20 cellular contexts compared by ENCODE assay signal in the genomic region with DNA sequence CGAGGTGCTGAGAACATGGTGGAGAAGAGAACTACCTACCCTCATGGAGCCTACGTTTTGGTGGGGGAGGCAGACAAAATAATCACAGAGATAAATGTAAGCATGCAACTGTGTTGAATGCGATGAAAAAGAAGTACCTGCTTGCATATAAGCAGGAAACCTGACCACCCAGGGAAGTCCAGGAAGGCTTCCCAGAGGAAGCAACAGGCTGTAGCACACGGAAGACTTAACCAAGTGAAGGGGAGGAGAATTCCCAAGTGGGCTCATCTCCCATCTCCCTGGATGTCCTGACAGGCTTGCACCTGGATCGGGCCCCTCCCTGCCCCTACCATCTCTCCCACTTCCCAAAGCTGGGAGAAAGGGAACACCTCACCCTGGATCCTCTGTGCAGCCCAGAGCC. TPM values are rescaled to one million over a fixed set of nuclear protein-coding genes. Genes with fewer than 3 reads are reported as not detected.
DNase-seq lines count a peak whose midpoint lies in the region; ATAC-seq, FAIRE-seq and TF ChIP-seq lines count a peak whose summit lies in the region.
"Had no signal": no experiment of that assay in that cellular context is flagged by ENCODE, and none has a peak within 500 bp of the region (broad histone marks: within the 10 kb centered on the region; RNA-seq: fewer than 3 reads in every experiment).

No MANE protein-coding gene starts in this region.

- H3K9me3 ChIP-seq in A549, result no peaks in the 10 kb centered on the region
- H3K9me3 ChIP-seq in CD8-positive, alpha-beta memory T cell (ENCODE audit: low read length), result no peaks in the 10 kb centered on the region
- H3K9me3 ChIP-seq in BE2C, result no peaks in the 10 kb centered on the region
- H3K9me3 ChIP-seq: upper lobe of left lung had no signal

- peaks cover 0 to 10% of the 10 kb centered on the region in 2 donors for H3K27me3 Mint-ChIP-seq in CD8-positive, alpha-beta memory T cell
- peaks cover 3% of the 10 kb centered on the region for H3K27me3 Mint-ChIP-seq in activated T-helper 1 cell treated with anti-CD3 and anti-CD28 coated beads, Interleukin-12 subunit alpha, Interleukin-12 subunit beta, Interleukin-2, Interleukin-4 antibody, amounts not matched to agents 30 ng/mL and 10 ng/mL and 1 ng/mL, durations not matched to agents 14 hours and 24 hours and 36 hours (ENCODE audit: insufficient read depth)
- H3K27me3 Mint-ChIP-seq in mesothelial cell of epicardium (ENCODE audit: low read depth), result no peaks in the 10 kb centered on the region

- intact Hi-C loops in activated T-helper 1 cell treated with anti-CD3 and anti-CD28 coated beads, Interleukin-12 subunit alpha, Interleukin-12 subunit beta, Interleukin-2, Interleukin-4 antibody, amounts not matched to agents 30 ng/mL and 10 ng/mL and 1 ng/mL, durations not matched to agents 14 hours and 24 hours and 36 hours (cut with micrococcal nuclease), result no loop called here

- H3K4me3 ChIP-seq in A549 (no peak overlapping the region), BE2C (ENCODE audit: low read depth, low read length) (no peak overlapping the region)
- no peak overlapping the region for H3K4me3 ChIP-seq in CD8-positive, alpha-beta memory T cell (ENCODE audit: low read length)
- H3K4me3 ChIP-seq: upper lobe of left lung had no signal

- no peak for TF ChIP-seq RAD21 in A549 (conservative IDR thresholded peaks at IDR 0.05 in 1 of 2, IDR thresholded peaks at IDR 0.05 in 1 of 2)

- no peak for TF ChIP-seq POLR2A in A549 (IDR thresholded peaks at IDR 0.05; ENCODE audit: low read length)

- WGBS in A549 (ENCODE audit: missing lambda C conversion rate), result 88% methylated on average over 5 of the region's 5 CpGs

- H3K27ac Mint-ChIP-seq in CD8-positive, alpha-beta memory T cell, result no peak overlapping the region
- H3K27ac Mint-ChIP-seq in activated T-helper 1 cell treated with anti-CD3 and anti-CD28 coated beads, Interleukin-12 subunit alpha, Interleukin-12 subunit beta, Interleukin-2, Interleukin-4 antibody, amounts not matched to agents 30 ng/mL and 10 ng/mL and 1 ng/mL, durations not matched to agents 14 hours and 24 hours and 36 hours, result no peak overlapping the region
- H3K27ac Mint-ChIP-seq in mesothelial cell of epicardium, result no peak overlapping the region
- H3K27ac Mint-ChIP-seq: CD8-positive, alpha-beta T cell; memory B cell had no signal

- CTCF ChIA-PET in A549 (lab: Yijun Ruan, JAX), result interaction anchor here (2.1 to 36.3 kb wide), 9 partner anchors 5 to 179 kb away, joined by 10 to 1860 read pairs (median 83); partner anchors contain the start of genes CDK5RAP3, LRRC46, MRPL10 and SP2
- CTCF ChIA-PET in CD8-positive, alpha-beta memory T cell (lab: Charles Lee), result interaction anchor here (1.7 kb wide), 1 partner anchor 131 kb away, joined by 4 read pairs; no protein-coding TSS in a partner anchor

- peaks cover 22% of the 10 kb centered on the region for H3K4me1 ChIP-seq in A549
- peaks cover 50% of the 10 kb centered on the region for H3K4me1 ChIP-seq in CD8-positive, alpha-beta memory T cell (ENCODE audit: insufficient read depth, low read length)
- no peaks in the 10 kb centered on the region; the same call in 1 of the 2 replicates for H3K4me1 ChIP-seq in BE2C

- TF ChIP-seq CTCF in A549 (IDR thresholded peaks at IDR 0.05), result no peak
- no peak for TF ChIP-seq CTCF in mesothelial cell of epicardium (IDR thresholded peaks at IDR 0.05; ENCODE audit: unreplicated experiment)
- no peak for TF ChIP-seq CTCF in BE2C (IDR thresholded peaks at IDR 0.05; ENCODE audit: low read depth, low read length)

- H3K27me3 ChIP-seq in CD8-positive, alpha-beta memory T cell (ENCODE audit: insufficient read depth, low read length, poor library complexity, severe bottlenecking), result no peaks in the 10 kb centered on the region
- no peaks in the 10 kb centered on the region; the same call in 1 of the 2 replicates for H3K27me3 ChIP-seq in BE2C
- H3K27me3 ChIP-seq: upper lobe of left lung had no signal

- no peak for FAIRE-seq in A549 (lab: Jason Lieb, UNC)

- no peak overlapping the region for H3K27ac ChIP-seq in A549
- no peak overlapping the region for H3K27ac ChIP-seq in CD8-positive, alpha-beta memory T cell (ENCODE audit: low read depth, low read length)
- H3K27ac ChIP-seq: VCaP had no signal

- ATAC-seq in A549, result no peak
- ATAC-seq: CD8-positive, alpha-beta T cell; left cardiac atrium had no signal

- no peaks in the 10 kb centered on the region for H3K36me3 ChIP-seq in CD8-positive, alpha-beta memory T cell (ENCODE audit: insufficient read depth, low read length)
- no peaks in the 10 kb centered on the region for H3K36me3 ChIP-seq in BE2C

- peaks cover 0 to 32% (median 2%) of the 10 kb centered on the region in 3 donors for H3K36me3 Mint-ChIP-seq in CD8-positive, alpha-beta memory T cell
- peaks cover 8% of the 10 kb centered on the region for H3K36me3 Mint-ChIP-seq in activated T-helper 1 cell treated with anti-CD3 and anti-CD28 coated beads, Interleukin-12 subunit alpha, Interleukin-12 subunit beta, Interleukin-2, Interleukin-4 antibody, amounts not matched to agents 30 ng/mL and 10 ng/mL and 1 ng/mL, durations not matched to agents 14 hours and 24 hours and 36 hours (ENCODE audit: low read depth)
- peaks cover 8% of the 10 kb centered on the region for H3K36me3 Mint-ChIP-seq in mesothelial cell of epicardium
- H3K36me3 Mint-ChIP-seq: naive B cell had no signal

- no peak for TF ChIP-seq EP300 in A549 (IDR thresholded peaks at IDR 0.05)

- POLR2A ChIA-PET in A549 (lab: Yijun Ruan, JAX), result interaction anchor here (2.6 kb wide), 1 partner anchor 56 kb away, joined by 20 read pairs; the partner anchor contains the start of gene SP2
- POLR2A ChIA-PET in CD8-positive, alpha-beta memory T cell (lab: Charles Lee), result interaction anchor here (2.6 kb wide), 1 partner anchor 8 kb away, joined by 11 read pairs; the partner anchor contains the start of genes LRRC46 and MRPL10

- no peaks in the 10 kb centered on the region for H3K9me3 Mint-ChIP-seq in CD8-positive, alpha-beta memory T cell
- no peaks in the 10 kb centered on the region for H3K9me3 Mint-ChIP-seq in activated T-helper 1 cell treated with anti-CD3 and anti-CD28 coated beads, Interleukin-12 subunit alpha, Interleukin-12 subunit beta, Interleukin-2, Interleukin-4 antibody, amounts not matched to agents 30 ng/mL and 10 ng/mL and 1 ng/mL, durations not matched to agents 14 hours and 24 hours and 36 hours
- H3K9me3 Mint-ChIP-seq in mesothelial cell of epicardium, result no peaks in the 10 kb centered on the region
- H3K9me3 Mint-ChIP-seq: CD8-positive, alpha-beta T cell; memory B cell; naive B cell had no signal

- peak overlapping the region in 5 of 7 donors; percentile 22 to 91 (median 54) for H3K4me3 Mint-ChIP-seq in CD8-positive, alpha-beta memory T cell
- peak overlapping the region; percentile 50 for H3K4me3 Mint-ChIP-seq in activated T-helper 1 cell treated with anti-CD3 and anti-CD28 coated beads, Interleukin-12 subunit alpha, Interleukin-12 subunit beta, Interleukin-2, Interleukin-4 antibody, amounts not matched to agents 30 ng/mL and 10 ng/mL and 1 ng/mL, durations not matched to agents 14 hours and 24 hours and 36 hours
- peak overlapping the region; percentile 98 for H3K4me3 Mint-ChIP-seq in mesothelial cell of epicardium

- peaks cover 35 to 51% (median 44%) of the 10 kb centered on the region in 3 donors for H3K4me1 Mint-ChIP-seq in CD8-positive, alpha-beta memory T cell
- peaks cover 39% of the 10 kb centered on the region for H3K4me1 Mint-ChIP-seq in activated T-helper 1 cell treated with anti-CD3 and anti-CD28 coated beads, Interleukin-12 subunit alpha, Interleukin-12 subunit beta, Interleukin-2, Interleukin-4 antibody, amounts not matched to agents 30 ng/mL and 10 ng/mL and 1 ng/mL, durations not matched to agents 14 hours and 24 hours and 36 hours (ENCODE audit: low read depth)
- peaks cover 37% of the 10 kb centered on the region for H3K4me1 Mint-ChIP-seq in mesothelial cell of epicardium

- H3K4me2 ChIP-seq in A549, result no peak overlapping the region

- DNase-seq in A549 (ENCODE audit: low read depth in 1 of 2, low spot score in 1 of 2), result no peak
- no peak for DNase-seq in CD8-positive, alpha-beta memory T cell
- DNase-seq in activated T-helper 1 cell treated with anti-CD3 and anti-CD28 coated beads, Interleukin-12 subunit alpha, Interleukin-12 subunit beta, Interleukin-2, Interleukin-4 antibody, amounts not matched to agents 30 ng/mL and 10 ng/mL and 1 ng/mL, durations not matched to agents 14 hours and 24 hours and 36 hours (ENCODE audit: low spot score), result no peak
- DNase-seq in mesothelial cell of epicardium (ENCODE audit: low spot score in 2 of 2, unreplicated experiment in 2 of 2), result no peak
- no peak for DNase-seq in effector CD8-positive, alpha-beta T cell (lab: John Stamatoyannopoulos, UW)
- no peak for DNase-seq in NCI-H82 treated with DMSO at 0.1 percent for 48 hours (lab: John Stamatoyannopoulos, UW; ENCODE audit: unreplicated experiment)
- DNase-seq in BE2C, result no peak
- DNase-seq: activated naive CD4-positive, alpha-beta T cell; CD8-positive, alpha-beta T cell; central memory CD4-positive, alpha-beta T cell; head of caudate nucleus; left cardiac atrium; naive B cell; NCI-H2081; Right ventricle myocardium superior; stimulated activated CD8-positive, alpha-beta memory T cell treated with anti-CD3 and anti-CD28 coated beads, Interleukin-4, amount 100 ng/mL, for 48 hours had no signal

RNA-seq across cellular contexts. Expression of gene SCRN2, which starts 2.0 kb away (rescaled TPM):
- polyA plus RNA-seq in A549 (2011; rRNA removed) (20.7 and 25.8 TPM in 2 replicates), A549 (2017; fragmentation: RNase III; extraction: RNeasy Plus Mini Kit Qiagen cat#74134 plus additional on column Dnase treatment) (37.3 to 47.7 TPM (median 43.7 TPM) in 3 replicates)
- 52.9 and 61.8 TPM in 2 replicates for polyA plus RNA-seq in A549 (2012; cell fraction: cytosol; rRNA removed)
- polyA plus RNA-seq in A549 (2012; cell fraction: nucleus; rRNA removed), result 177 and 179 TPM in 2 replicates
- polyA minus RNA-seq in A549 (2011; rRNA and poly(A)+ RNA removed), result 20.0 and 22.6 TPM in 2 replicates
- 10 to 100 TPM; 17.3 to 18.0 TPM for total RNA-seq in CD8-positive, alpha-beta memory T cell
- 17.2 TPM for polyA plus RNA-seq in CD8-positive, alpha-beta memory T cell
- total RNA-seq in activated T-helper 1 cell treated with anti-CD3 and anti-CD28 coated beads, Interleukin-12 subunit alpha, Interleukin-12 subunit beta, Interleukin-2, Interleukin-4 antibody, amounts not matched to agents 30 ng/mL and 10 ng/mL and 1 ng/mL, durations not matched to agents 14 hours and 24 hours and 36 hours, result 24.5 and 26.3 TPM in 2 replicates
- 49.7 to 50.7 TPM (median 50.7 TPM) in 3 replicates for total RNA-seq in mesothelial cell of epicardium
- 41.0 TPM for polyA plus RNA-seq in BE2C (2012; ENCODE audit: insufficient read depth, insufficient read length, low read depth)

RNA-seq across cellular contexts. Expression of gene LRRC46, which starts 7.6 kb away (rescaled TPM):
- polyA plus RNA-seq in A549 (2011; rRNA removed) (1.7 and 2.7 TPM in 2 replicates), A549 (2017; fragmentation: RNase III; extraction: RNeasy Plus Mini Kit Qiagen cat#74134 plus additional on column Dnase treatment) (2.3 to 3.0 TPM (median 2.5 TPM) in 3 replicates)
- 1.7 TPM in 2 replicates for polyA plus RNA-seq in A549 (2012; cell fraction: cytosol; rRNA removed)
- 3.8 and 5.1 TPM in 2 replicates for polyA plus RNA-seq in A549 (2012; cell fraction: nucleus; rRNA removed)
- polyA minus RNA-seq in A549 (2011; rRNA and poly(A)+ RNA removed), result 1.4 and 1.7 TPM in 2 replicates
- under 1 TPM; 0.49 to 0.83 TPM for total RNA-seq in CD8-positive, alpha-beta memory T cell
- 0.28 TPM for polyA plus RNA-seq in CD8-positive, alpha-beta memory T cell
- total RNA-seq in activated T-helper 1 cell treated with anti-CD3 and anti-CD28 coated beads, Interleukin-12 subunit alpha, Interleukin-12 subunit beta, Interleukin-2, Interleukin-4 antibody, amounts not matched to agents 30 ng/mL and 10 ng/mL and 1 ng/mL, durations not matched to agents 14 hours and 24 hours and 36 hours, result 0.39 and 0.70 TPM in 2 replicates
- 0.16 TPM in 1 of 3 replicates, not detected in the others for total RNA-seq in mesothelial cell of epicardium
- polyA plus RNA-seq in BE2C (2012; ENCODE audit: insufficient read depth, insufficient read length, low read depth), result 0.51 TPM
- total RNA-seq: left cardiac atrium, posterior vena cava had no signal

RNA-seq across cellular contexts. Expression of gene MRPL10, which starts 7.7 kb away (rescaled TPM):
- polyA plus RNA-seq in A549 (2011; rRNA removed), result 97.7 and 103 TPM in 2 replicates
- 136 and 194 TPM in 2 replicates for polyA plus RNA-seq in A549 (2012; cell fraction: cytosol; rRNA removed)
- polyA plus RNA-seq in A549 (2012; cell fraction: nucleus; rRNA removed), result 108 and 166 TPM in 2 replicates
- polyA plus RNA-seq in A549 (2017; fragmentation: RNase III; extraction: RNeasy Plus Mini Kit Qiagen cat#74134 plus additional on column Dnase treatment), result 56.8 to 62.8 TPM (median 62.0 TPM) in 3 replicates
- 116 and 142 TPM in 2 replicates for polyA minus RNA-seq in A549 (2011; rRNA and poly(A)+ RNA removed)
- total RNA-seq in CD8-positive, alpha-beta memory T cell, result 10 to 100 TPM; 67.0 to 67.7 TPM
- polyA plus RNA-seq in CD8-positive, alpha-beta memory T cell, result 59.8 TPM
- total RNA-seq in activated T-helper 1 cell treated with anti-CD3 and anti-CD28 coated beads, Interleukin-12 subunit alpha, Interleukin-12 subunit beta, Interleukin-2, Interleukin-4 antibody, amounts not matched to agents 30 ng/mL and 10 ng/mL and 1 ng/mL, durations not matched to agents 14 hours and 24 hours and 36 hours, result 53.6 and 56.9 TPM in 2 replicates
- total RNA-seq in mesothelial cell of epicardium, result 41.0 to 46.5 TPM (median 45.6 TPM) in 3 replicates
- polyA plus RNA-seq in BE2C (2012; ENCODE audit: insufficient read depth, insufficient read length, low read depth), result 120 TPM

RNA-seq across cellular contexts. Expression of gene SP6, which starts 11.9 kb away (rescaled TPM):
- polyA plus RNA-seq in A549 (2011; rRNA removed), result 0.61 and 0.67 TPM in 2 replicates
- 0.83 and 1.4 TPM in 2 replicates for polyA plus RNA-seq in A549 (2012; cell fraction: cytosol; rRNA removed)
- 1.8 and 2.6 TPM in 2 replicates for polyA plus RNA-seq in A549 (2012; cell fraction: nucleus; rRNA removed)
- 2.0 to 2.3 TPM (median 2.1 TPM) in 3 replicates for polyA plus RNA-seq in A549 (2017; fragmentation: RNase III; extraction: RNeasy Plus Mini Kit Qiagen cat#74134 plus additional on column Dnase treatment)
- polyA minus RNA-seq in A549 (2011; rRNA and poly(A)+ RNA removed), result 0.24 and 0.50 TPM in 2 replicates
- under 1 TPM; 0.07 to 0.09 TPM for total RNA-seq in CD8-positive, alpha-beta memory T cell
- polyA plus RNA-seq in CD8-positive, alpha-beta memory T cell, result 0.59 TPM
- total RNA-seq in activated T-helper 1 cell treated with anti-CD3 and anti-CD28 coated beads, Interleukin-12 subunit alpha, Interleukin-12 subunit beta, Interleukin-2, Interleukin-4 antibody, amounts not matched to agents 30 ng/mL and 10 ng/mL and 1 ng/mL, durations not matched to agents 14 hours and 24 hours and 36 hours, result 0.05 and 0.12 TPM in 2 replicates
- 15.9 to 17.6 TPM (median 16.0 TPM) in 3 replicates for total RNA-seq in mesothelial cell of epicardium
- polyA plus RNA-seq in BE2C (2012; ENCODE audit: insufficient read depth, insufficient read length, low read depth), result 0.79 TPM

RNA-seq across cellular contexts. Expression of gene OSBPL7, which starts 17.5 kb away (rescaled TPM):
- polyA plus RNA-seq in A549 (2011; rRNA removed), result 7.0 and 7.1 TPM in 2 replicates
- 9.2 and 11.9 TPM in 2 replicates for polyA plus RNA-seq in A549 (2012; cell fraction: cytosol; rRNA removed)
- polyA plus RNA-seq in A549 (2012; cell fraction: nucleus; rRNA removed), result 54.3 and 75.1 TPM in 2 replicates
- 11.4 to 16.9 TPM (median 15.4 TPM) in 3 replicates for polyA plus RNA-seq in A549 (2017; fragmentation: RNase III; extraction: RNeasy Plus Mini Kit Qiagen cat#74134 plus additional on column Dnase treatment)
- 14.2 and 14.7 TPM in 2 replicates for polyA minus RNA-seq in A549 (2011; rRNA and poly(A)+ RNA removed)
- 10 to 100 TPM; 16.9 to 17.5 TPM for total RNA-seq in CD8-positive, alpha-beta memory T cell
- 11.0 TPM for polyA plus RNA-seq in CD8-positive, alpha-beta memory T cell
- total RNA-seq in activated T-helper 1 cell treated with anti-CD3 and anti-CD28 coated beads, Interleukin-12 subunit alpha, Interleukin-12 subunit beta, Interleukin-2, Interleukin-4 antibody, amounts not matched to agents 30 ng/mL and 10 ng/mL and 1 ng/mL, durations not matched to agents 14 hours and 24 hours and 36 hours, result 18.6 and 21.6 TPM in 2 replicates
- 21.7 to 25.1 TPM (median 22.0 TPM) in 3 replicates for total RNA-seq in mesothelial cell of epicardium
- polyA plus RNA-seq in BE2C (2012; ENCODE audit: insufficient read depth, insufficient read length, low read depth), result 17.3 TPM
